7 cellular contexts compared by ENCODE assay signal in genomic region chr6:116462516-116462915, GRCh38. TPM values are rescaled to one million over a fixed set of nuclear protein-coding genes. Genes with fewer than 3 reads are reported as not detected.
DNase-seq lines count a peak whose midpoint lies in the region; ATAC-seq and TF ChIP-seq lines count a peak whose summit lies in the region.

No MANE protein-coding gene starts in this region.

- intact Hi-C loops in ascending aorta (cut with DNase I), result no loop called here
- intact Hi-C loops in naive thymus-derived CD4-positive, alpha-beta T cell (cut with micrococcal nuclease), result loop anchor here (1.0 to 5.0 kb wide), 6 partner anchors 14 to 360 kb away; partner anchors contain the start of genes KPNA5 (in 1 of the 2), NT5DC1 (in 1 of the 2) and RWDD1 (in 1 of the 2)

- CTCF ChIA-PET in naive thymus-derived CD4-positive, alpha-beta T cell (lab: Charles Lee), result interaction anchor here (0.6 to 0.9 kb wide), 2 partner anchors 18 to 61 kb away, joined by 3 read pairs; no protein-coding TSS in a partner anchor

- H3K4me3 ChIP-seq in ascending aorta, result peak overlapping the region; percentile 54 to 68
- H3K4me3 ChIP-seq in naive thymus-derived CD4-positive, alpha-beta T cell (ENCODE audit: low read length), result peak overlapping the region; percentile 58

- peaks cover 0 to 36% (median 0%) of the 10 kb centered on the region in 5 donors for H3K36me3 Mint-ChIP-seq in naive thymus-derived CD4-positive, alpha-beta T cell

- H3K9me3 ChIP-seq in ascending aorta, result no peaks in the 10 kb centered on the region
- no peaks in the 10 kb centered on the region for H3K9me3 ChIP-seq in naive thymus-derived CD4-positive, alpha-beta T cell (ENCODE audit: control insufficient read depth in 2 of 3, low read length in 3 of 3)

- H3K4me1 ChIP-seq in ascending aorta, result peaks cover 0 to 2% of the 10 kb centered on the region in 2 donors
- H3K4me1 ChIP-seq in naive thymus-derived CD4-positive, alpha-beta T cell (ENCODE audit: control insufficient read depth in 2 of 2, insufficient read depth in 2 of 2, low read length in 2 of 2), result peaks cover 7 to 16% of the 10 kb centered on the region in 2 donors

- H3K27ac ChIP-seq in ascending aorta, result no peak overlapping the region
- H3K27ac ChIP-seq in naive thymus-derived CD4-positive, alpha-beta T cell (ENCODE audit: low read depth, low read length), result no peak overlapping the region

- no peaks in the 10 kb centered on the region for H3K36me3 ChIP-seq in ascending aorta
- H3K36me3 ChIP-seq in naive thymus-derived CD4-positive, alpha-beta T cell (ENCODE audit: control insufficient read depth in 2 of 3, insufficient read depth in 3 of 3, low read length in 3 of 3), result no peaks in the 10 kb centered on the region

- POLR2A ChIA-PET in naive thymus-derived CD4-positive, alpha-beta T cell (lab: Charles Lee), result interaction anchor here (0.6 kb wide), 1 partner anchor 214 kb away, joined by 3 read pairs; no protein-coding TSS in a partner anchor

- TF ChIP-seq POLR2A in erythroblast (IDR thresholded peaks at IDR 0.05; ENCODE audit: low read length), result no peak

- H3K27me3 Mint-ChIP-seq in naive thymus-derived CD4-positive, alpha-beta T cell, result peaks cover 0 to 39% (median 4%) of the 10 kb centered on the region in 5 donors

- no peaks in the 10 kb centered on the region for H3K9me3 Mint-ChIP-seq in naive thymus-derived CD4-positive, alpha-beta T cell

- DNase-seq in ascending aorta (ENCODE audit: low spot score in 2 of 2) (no peak), erythroblast (lab: John Stamatoyannopoulos, UW) (no peak), NCI-H2029 treated with DMSO at 0.1 percent for 48 hours (lab: John Stamatoyannopoulos, UW) (no peak)
- DNase-seq in naive thymus-derived CD4-positive, alpha-beta T cell, result no peak

- peaks cover 17 to 88% (median 26%) of the 10 kb centered on the region in 7 donors for H3K4me1 Mint-ChIP-seq in naive thymus-derived CD4-positive, alpha-beta T cell

- H3K27me3 ChIP-seq in ascending aorta, result no peaks in the 10 kb centered on the region
- no peaks in the 10 kb centered on the region for H3K27me3 ChIP-seq in naive thymus-derived CD4-positive, alpha-beta T cell (ENCODE audit: control insufficient read depth in 2 of 2, insufficient read depth in 2 of 2, low read length in 2 of 2)

- no peak for TF ChIP-seq CTCF in ascending aorta (IDR thresholded peaks at IDR 0.05)

- ATAC-seq in GM18907 (IDR thresholded peaks at IDR 0.05; ENCODE audit: unreplicated experiment), result peak; percentile 31
- ATAC-seq in HG02885 (IDR thresholded peaks at IDR 0.05; ENCODE audit: poor library complexity, unreplicated experiment), result peak; percentile 40
- ATAC-seq in naive thymus-derived CD4-positive, alpha-beta T cell, result no peak
- ATAC-seq in HG03520 (IDR thresholded peaks at IDR 0.05; ENCODE audit: unreplicated experiment), result no peak

- peak overlapping the region in 5 of 9 donors; percentile 13 to 86 (median 79) for H3K27ac Mint-ChIP-seq in naive thymus-derived CD4-positive, alpha-beta T cell

- H3K4me3 Mint-ChIP-seq in naive thymus-derived CD4-positive, alpha-beta T cell, result peak overlapping the region; percentile 49 to 85 (median 78)

RNA-seq across cellular contexts. Expression of gene CALHM6, which starts 1.3 kb away (rescaled TPM):
- total RNA-seq in ascending aorta, result not detected
- total RNA-seq in naive thymus-derived CD4-positive, alpha-beta T cell, result 10 to 100 TPM in 2 of 5 experiments, 1 to 10 TPM in 3; 3.0 to 79.3 (median 5.6) TPM
- polyA plus RNA-seq in naive thymus-derived CD4-positive, alpha-beta T cell, result 10 to 100 TPM; 24.4 to 52.1 TPM

RNA-seq across cellular contexts. Expression of gene CALHM5, which starts 48.9 kb away (rescaled TPM):
- 3.4 TPM for total RNA-seq in ascending aorta
- total RNA-seq in naive thymus-derived CD4-positive, alpha-beta T cell, result not detected
- polyA plus RNA-seq in naive thymus-derived CD4-positive, alpha-beta T cell, result not detected

Comparison
In these comparisons a context has a peak if more than half of its experiments do, and no peak if none do; other contexts are left out.
1. ATAC-seq: peak in GM18907 (single experiment) and HG02885 (single experiment); none in naive thymus-derived CD4-positive, alpha-beta T cell (single experiment) and HG03520 (single experiment).